12 cellular contexts compared by ENCODE assay signal in the genomic region with DNA sequence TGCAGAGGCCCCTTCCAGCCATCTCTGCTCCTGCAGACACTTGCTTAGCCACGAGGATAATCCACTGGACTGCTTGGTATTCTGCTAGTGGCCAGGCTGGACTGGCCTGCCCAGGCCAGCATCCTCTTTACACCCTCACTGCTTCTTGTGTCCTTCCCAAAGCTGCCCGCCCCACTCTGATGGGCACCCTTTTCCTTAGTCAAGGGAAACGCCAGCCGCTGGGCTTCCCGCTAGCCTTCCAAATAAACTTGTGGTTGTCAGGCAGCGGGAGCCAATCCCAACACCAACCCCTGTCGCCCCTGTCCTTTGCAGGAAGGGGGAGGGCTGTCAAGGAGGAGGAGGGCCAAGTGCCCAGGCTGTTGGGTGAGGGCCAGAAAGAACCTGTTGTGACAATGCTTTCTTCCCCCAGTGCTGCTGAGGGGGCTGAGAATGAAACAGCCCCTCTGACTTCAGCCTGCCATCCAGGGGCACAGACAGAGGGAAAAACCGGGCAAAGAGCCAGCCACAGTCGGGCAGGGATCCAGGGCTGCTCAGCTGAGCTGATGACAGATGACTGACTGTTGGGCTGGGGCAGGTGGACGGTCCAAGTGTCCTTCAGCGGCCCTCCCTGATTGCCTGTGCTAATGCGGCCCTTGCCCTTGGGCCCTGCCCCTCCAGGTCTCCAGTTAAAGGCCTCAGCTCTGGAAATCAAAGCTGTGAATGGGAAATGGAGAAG. TPM values are rescaled to one million over a fixed set of nuclear protein-coding genes. Genes with fewer than 3 reads are reported as not detected.
DNase-seq lines count a peak whose midpoint lies in the region; ATAC-seq and TF ChIP-seq lines count a peak whose summit lies in the region.
"Not testable (repeated sequence)": the region's sequence is repeated elsewhere in the genome, so short reads cannot be mapped to it uniquely, and the experiment has no call there.
"Had no signal": no experiment of that assay in that cellular context is flagged by ENCODE, and none has a peak within 500 bp of the region (broad histone marks: within the 10 kb centered on the region; RNA-seq: fewer than 3 reads in every experiment).

No MANE protein-coding gene starts in this region.

- H3K9me3 Mint-ChIP-seq in natural killer cell treated with Interleukin-12 subunit alpha and Interleukin-12 subunit beta and Interleukin-15 and Interleukin-18, amount 100 ng/mL, for 72 hours = not testable (repeated sequence)

- not testable (repeated sequence) for H3K36me3 ChIP-seq in MG63; adrenal gland (replicated peaks in 1 of 2); right atrium auricular region; testis (ENCODE audit: low read depth, missing control alignments)

- not testable (repeated sequence) for H3K4me3 Mint-ChIP-seq in natural killer cell treated with Interleukin-12 subunit alpha and Interleukin-12 subunit beta and Interleukin-15 and Interleukin-18, amount 100 ng/mL, for 72 hours

- H3K27ac ChIP-seq in adrenal gland (peak overlapping the region; percentile 65 to 86 (median 74)), right atrium auricular region (peak overlapping the region; percentile 55 to 79)
- not testable (repeated sequence) for H3K27ac ChIP-seq in testis

- DNase-seq in C1 segment of cervical spinal cord (lab: John Stamatoyannopoulos, UW) = peak in 12 of 14 donors; percentile 39 to 83 (median 70)
- peak; percentile 43 for DNase-seq in MG63
- peak; percentile 7 for DNase-seq in NCI-H510A treated with DMSO at 0.1 percent for 48 hours (lab: John Stamatoyannopoulos, UW)
- peak; percentile 57 to 91 (median 83) for DNase-seq in adrenal gland
- peak; percentile 48 to 70 for DNase-seq in dermis microvascular lymphatic vessel endothelial cell (ENCODE audit: low read depth in 2 of 2)
- DNase-seq in right atrium auricular region (ENCODE audit: low spot score) = peak; percentile 62
- DNase-seq in natural killer cell treated with Interleukin-12 subunit alpha and Interleukin-12 subunit beta and Interleukin-15 and Interleukin-18, amount 100 ng/mL, for 72 hours (ENCODE audit: low spot score) = peak; percentile 32
- DNase-seq in testis = peak; percentile 80

- not testable (repeated sequence) for H3K9me3 ChIP-seq in MG63; adrenal gland (replicated peaks in 1 of 3); right atrium auricular region; testis

- H3K27me3 ChIP-seq in MG63, adrenal gland, right atrium auricular region, testis: not testable (repeated sequence)

- ATAC-seq in natural killer cell treated with Interleukin-12 subunit alpha and Interleukin-12 subunit beta and Interleukin-15 and Interleukin-18, amount 100 ng/mL, for 72 hours = not testable (repeated sequence)

- H3K36me3 Mint-ChIP-seq in natural killer cell treated with Interleukin-12 subunit alpha and Interleukin-12 subunit beta and Interleukin-15 and Interleukin-18, amount 100 ng/mL, for 72 hours = not testable (repeated sequence)

- TF ChIP-seq POLR2A in adrenal gland (IDR thresholded peaks at IDR 0.05); testis (IDR thresholded peaks at IDR 0.05): not testable (repeated sequence)

- not testable (repeated sequence) for H3K4me3 ChIP-seq in MG63, adrenal gland, right atrium auricular region, testis

- H3K27me3 Mint-ChIP-seq in natural killer cell treated with Interleukin-12 subunit alpha and Interleukin-12 subunit beta and Interleukin-15 and Interleukin-18, amount 100 ng/mL, for 72 hours = not testable (repeated sequence)

- H3K4me1 Mint-ChIP-seq in natural killer cell treated with Interleukin-12 subunit alpha and Interleukin-12 subunit beta and Interleukin-15 and Interleukin-18, amount 100 ng/mL, for 72 hours (ENCODE audit: low read depth in 2 of 2) = not testable (repeated sequence)

- TF ChIP-seq CTCF in adrenal gland (IDR thresholded peaks at IDR 0.05); right atrium auricular region (IDR thresholded peaks at IDR 0.05); testis (IDR thresholded peaks at IDR 0.05): not testable (repeated sequence)

- intact Hi-C loops in adrenal gland (cut with DNase I); testis (cut with DNase I; ENCODE audit: low total_unique reads): not testable (repeated sequence)

- not testable (repeated sequence) for H3K27ac Mint-ChIP-seq in natural killer cell treated with Interleukin-12 subunit alpha and Interleukin-12 subunit beta and Interleukin-15 and Interleukin-18, amount 100 ng/mL, for 72 hours

- 17 to 46% (median 32%) methylated on average over 6 to 10 of the region's 12 CpGs for WGBS in adrenal gland, 4 donors
- WGBS in testis, 2 donors = 31 to 33% methylated on average over 2 to 11 of the region's 12 CpGs

- peaks cover 14 to 37% of the 10 kb centered on the region in 2 donors for H3K4me1 ChIP-seq in adrenal gland (replicated peaks in 1 of 2)
- peaks cover 0 to 29% of the 10 kb centered on the region in 2 donors for H3K4me1 ChIP-seq in right atrium auricular region
- H3K4me1 ChIP-seq in testis = not testable (repeated sequence)

RNA-seq across cellular contexts. Expression of gene CHST6, which starts 3.5 kb away (rescaled TPM):
- not detected in 2 replicates for total RNA-seq in MG63 (2014; rRNA removed; shearing (Covaris generic); ENCODE audit: low replicate concordance)
- 10 to 100 TPM in 7 of 8 donors, 1 to 10 TPM in 1; 6.6 to 65.8 (median 36.9) TPM for total RNA-seq in adrenal gland
- 1 to 10 TPM; 3.1 to 6.7 (median 3.1) TPM for polyA plus RNA-seq in adrenal gland
- 0.64 and 1.0 TPM in 2 replicates for total RNA-seq in dermis microvascular lymphatic vessel endothelial cell
- total RNA-seq in right atrium auricular region = 1 to 10 TPM; 2.8 to 3.5 TPM
- under 1 TPM in 1 of 2 donors, not detected in 1; 0.08 TPM for total RNA-seq in natural killer cell treated with Interleukin-12 subunit alpha and Interleukin-12 subunit beta and Interleukin-15 and Interleukin-18, amount 100 ng/mL, for 72 hours
- total RNA-seq in testis = 1 to 10 TPM; 6.1 to 9.4 TPM
- polyA plus RNA-seq in testis (ENCODE audit: insufficient read depth, low read depth, low replicate concordance) = 1.1 TPM
- total RNA-seq: activated T-helper 2 cell treated with anti-CD3 and anti-CD28 coated beads, Interferon-gamma antibody, Interleukin-2, Interleukin-4, amounts not matched to agents 10 μg/mL and 5 μg/mL and 100 μg/mL, durations not matched to agents 14 hours and 24 hours and 36 hours; T-helper 2 cell treated with Interferon-gamma antibody and Interleukin-4, amounts not matched to agents 100 ng/mL and 5 ng/mL, for 36 hours had no signal

RNA-seq across cellular contexts. Expression of gene TMEM170A, which starts 34.3 kb away (rescaled TPM):
- total RNA-seq in MG63 (2014; rRNA removed; shearing (Covaris generic); ENCODE audit: low replicate concordance) = 1.3 and 8.0 TPM in 2 replicates
- total RNA-seq in adrenal gland (10 to 100 TPM; 19.2 to 39.9 (median 22.7) TPM), dermis microvascular lymphatic vessel endothelial cell (30.3 and 37.6 TPM in 2 replicates), right atrium auricular region (10 to 100 TPM; 13.4 to 16.3 TPM), testis (10 to 100 TPM; 44.3 to 54.2 TPM)
- polyA plus RNA-seq in adrenal gland (10 to 100 TPM in 2 of 3 donors, 1 to 10 TPM in 1; 5.4 to 19.8 (median 10.1) TPM), testis (ENCODE audit: insufficient read depth, low read depth, low replicate concordance) (42.2 TPM)
- 10 to 100 TPM; 38.3 to 48.4 TPM for total RNA-seq in natural killer cell treated with Interleukin-12 subunit alpha and Interleukin-12 subunit beta and Interleukin-15 and Interleukin-18, amount 100 ng/mL, for 72 hours

RNA-seq across cellular contexts. Expression of gene CHST5, which starts 37.1 kb away (rescaled TPM):
- total RNA-seq in MG63 (2014; rRNA removed; shearing (Covaris generic); ENCODE audit: low replicate concordance) = not detected in 2 replicates
- total RNA-seq in adrenal gland (under 1 TPM in 6 of 8 donors, not detected in 2; 0.07 to 0.68 (median 0.29) TPM), dermis microvascular lymphatic vessel endothelial cell (0.13 TPM in 1 of 2 replicates, not detected in the other), right atrium auricular region (under 1 TPM in 1 of 2 donors, not detected in 1; 0.16 TPM), testis (under 1 TPM; 0.55 to 0.74 TPM)
- polyA plus RNA-seq in adrenal gland (under 1 TPM in 2 of 3 donors, not detected in 1; 0.32 to 0.61 TPM), testis (ENCODE audit: insufficient read depth, low read depth, low replicate concordance) (0.26 TPM)
- total RNA-seq in natural killer cell treated with Interleukin-12 subunit alpha and Interleukin-12 subunit beta and Interleukin-15 and Interleukin-18, amount 100 ng/mL, for 72 hours = under 1 TPM in 1 of 2 donors, not detected in 1; 0.14 TPM
- total RNA-seq: activated T-helper 2 cell treated with anti-CD3 and anti-CD28 coated beads, Interferon-gamma antibody, Interleukin-2, Interleukin-4, amounts not matched to agents 10 μg/mL and 5 μg/mL and 100 μg/mL, durations not matched to agents 14 hours and 24 hours and 36 hours; GM23338; T-helper 2 cell treated with Interferon-gamma antibody and Interleukin-4, amounts not matched to agents 100 ng/mL and 5 ng/mL, for 36 hours had no signal
- polyA plus RNA-seq: adipose tissue, GM23338 had no signal

RNA-seq across cellular contexts. Expression of gene TMEM231, which starts 57.3 kb away (rescaled TPM):
- total RNA-seq in MG63 (2014; rRNA removed; shearing (Covaris generic); ENCODE audit: low replicate concordance) = 6.0 and 8.8 TPM in 2 replicates
- total RNA-seq in adrenal gland = 10 to 100 TPM in 3 of 8 donors, 1 to 10 TPM in 5; 6.2 to 11.3 (median 9.5) TPM
- 10 to 100 TPM in 1 of 3 donors, 1 to 10 TPM in 2; 2.8 to 13.4 (median 4.8) TPM for polyA plus RNA-seq in adrenal gland
- total RNA-seq in dermis microvascular lymphatic vessel endothelial cell = 6.9 and 10.7 TPM in 2 replicates
- 1 to 10 TPM; 4.7 to 5.9 TPM for total RNA-seq in right atrium auricular region
- 1 to 10 TPM; 3.9 to 6.6 TPM for total RNA-seq in natural killer cell treated with Interleukin-12 subunit alpha and Interleukin-12 subunit beta and Interleukin-15 and Interleukin-18, amount 100 ng/mL, for 72 hours
- total RNA-seq in testis = 10 to 100 TPM; 21.2 to 25.4 TPM
- 29.2 TPM for polyA plus RNA-seq in testis (ENCODE audit: insufficient read depth, low read depth, low replicate concordance)

Comparison
In these comparisons a context has a peak if more than half of its experiments do, and no peak if none do; other contexts are left out.
1. DNase-seq: peak in every context shown above with its lines; median percentile 83 in adrenal gland; 80 in testis; 70 in C1 segment of cervical spinal cord; 62 in right atrium auricular region; 59 in dermis microvascular lymphatic vessel endothelial cell; 43 in MG63; 32 in natural killer cell treated with Interleukin-12 subunit alpha and Interleukin-12 subunit beta and Interleukin-15 and Interleukin-18, amount 100 ng/mL, for 72 hours; 7 in NCI-H510A treated with DMSO at 0.1 percent for 48 hours.